In the genomic region with DNA sequence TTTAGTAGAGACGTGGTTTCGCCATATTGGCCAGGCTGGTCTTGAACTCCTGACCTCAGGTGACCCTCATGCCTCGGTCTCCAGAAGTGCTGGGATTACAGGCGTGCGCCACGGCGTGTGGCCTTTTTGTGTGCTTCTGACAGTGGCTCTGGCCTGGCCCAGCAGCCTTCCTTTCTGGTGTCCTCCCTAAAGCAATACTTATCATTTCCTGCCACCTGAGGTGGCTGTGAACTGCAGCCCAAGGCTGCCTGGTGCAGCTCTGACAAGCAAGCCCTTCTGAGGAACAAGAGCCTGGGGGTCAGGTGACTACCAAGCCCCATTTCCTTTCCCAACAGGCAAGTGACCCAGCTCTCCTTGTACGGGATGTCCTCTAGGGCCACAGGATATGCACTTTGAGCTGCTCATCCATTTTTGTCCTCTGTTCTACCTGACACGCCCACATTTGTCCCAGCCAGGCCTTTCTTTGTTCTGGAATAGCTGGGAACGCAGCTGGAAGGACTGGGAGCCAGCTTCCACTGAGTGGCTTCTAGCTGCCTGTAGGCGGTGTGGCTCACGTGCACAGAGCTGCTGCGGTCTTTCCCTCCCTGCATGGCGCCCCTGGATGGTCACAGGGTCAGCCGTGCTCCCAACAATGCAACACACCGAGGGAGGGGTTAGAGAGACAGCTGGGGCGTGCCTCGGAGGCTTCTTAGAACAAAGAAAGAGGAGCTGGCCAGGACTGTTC, we compare ENCODE assay signal across 11 cellular contexts. TPM values are rescaled to one million over a fixed set of nuclear protein-coding genes. Genes with fewer than 3 reads are reported as not detected.
A peak's percentile ranks its signal among the peaks of the same experiment; 100 is the strongest.
DNase-seq lines count a peak whose midpoint lies in the region; ATAC-seq and TF ChIP-seq lines count a peak whose summit lies in the region.
"Had no signal": no experiment of that assay in that cellular context is flagged by ENCODE, and none has a peak within 500 bp of the region (broad histone marks: within the 10 kb centered on the region; RNA-seq: fewer than 3 reads in every experiment).

No MANE protein-coding gene starts in this region.

- peak overlapping the region; percentile 94 for H3K27ac ChIP-seq in endodermal cell (ENCODE audit: low read depth, low read length)
- H3K27ac ChIP-seq in lung (ENCODE audit: low read depth in 1 of 2, low read length in 1 of 2): peak overlapping the region; percentile 54 to 88

- no peak overlapping the region for H3K4me3 Mint-ChIP-seq in endodermal cell
- H3K4me3 Mint-ChIP-seq in activated CD4-positive, alpha-beta T cell treated with anti-CD3 and anti-CD28 coated beads, Interleukin-2, amount 10 ng/mL, durations not matched to agents 24 days and 14 days: no peak overlapping the region

- no peaks in the 10 kb centered on the region for H3K36me3 Mint-ChIP-seq in endodermal cell (ENCODE audit: low read depth)
- peaks cover 2% of the 10 kb centered on the region for H3K36me3 Mint-ChIP-seq in activated CD4-positive, alpha-beta T cell treated with anti-CD3 and anti-CD28 coated beads, Interleukin-2, amount 10 ng/mL, durations not matched to agents 24 days and 14 days (ENCODE audit: low read depth)

- TF ChIP-seq CTCF in endodermal cell (conservative IDR thresholded peaks at IDR 0.05) (peak; percentile 21), lung (IDR thresholded peaks at IDR 0.05; ENCODE audit: control extremely low read depth, extremely low read depth) (no peak)

- peaks cover 5% of the 10 kb centered on the region for H3K4me1 ChIP-seq in endodermal cell (ENCODE audit: control insufficient read depth, insufficient read depth, low read length)
- peaks cover 3 to 5% of the 10 kb centered on the region in 2 donors for H3K4me1 ChIP-seq in lung (ENCODE audit: control insufficient read depth in 2 of 2, insufficient read depth in 2 of 2, low read length in 2 of 2)

- H3K9me3 Mint-ChIP-seq in endodermal cell: no peaks in the 10 kb centered on the region
- no peaks in the 10 kb centered on the region for H3K9me3 Mint-ChIP-seq in activated CD4-positive, alpha-beta T cell treated with anti-CD3 and anti-CD28 coated beads, Interleukin-2, amount 10 ng/mL, durations not matched to agents 24 days and 14 days
- H3K9me3 Mint-ChIP-seq: CD8-positive, alpha-beta memory T cell had no signal

- H3K27ac Mint-ChIP-seq in endodermal cell: peak overlapping the region; percentile 74
- no peak overlapping the region for H3K27ac Mint-ChIP-seq in activated CD4-positive, alpha-beta T cell treated with anti-CD3 and anti-CD28 coated beads, Interleukin-2, amount 10 ng/mL, durations not matched to agents 24 days and 14 days

- H3K9ac ChIP-seq in endodermal cell (ENCODE audit: extremely low read depth, low read length, poor library complexity, severe bottlenecking): no peak overlapping the region

- H3K27me3 ChIP-seq in endodermal cell (ENCODE audit: control insufficient read depth, insufficient read depth, low read length, poor library complexity, severe bottlenecking) (no peaks in the 10 kb centered on the region), lung (ENCODE audit: control insufficient read depth, insufficient read depth) (no peaks in the 10 kb centered on the region)

- H3K9me3 ChIP-seq in endodermal cell (ENCODE audit: control insufficient read depth, low read length) (no peaks in the 10 kb centered on the region), lung (ENCODE audit: control insufficient read depth in 2 of 2, insufficient read depth in 1 of 2, low read length in 1 of 2) (no peaks in the 10 kb centered on the region)

- intact Hi-C loops in activated CD4-positive, alpha-beta T cell treated with anti-CD3 and anti-CD28 coated beads, Interleukin-2, amount 10 ng/mL, durations not matched to agents 24 days and 14 days (cut with micrococcal nuclease): no loop called here

- DNase-seq in AG20443 (ENCODE audit: low spot score) (peak; percentile 44), NCI-H146 treated with DMSO at 0.1 percent for 48 hours (lab: John Stamatoyannopoulos, UW; ENCODE audit: unreplicated experiment) (peak; percentile 46), endodermal cell (peak; percentile 70), lung (ENCODE audit: low spot score) (no peak), NCI-H1105 (lab: John Stamatoyannopoulos, UW) (no peak), kidney glomerular epithelial cell (lab: John Stamatoyannopoulos, UW) (no peak)
- no peak for DNase-seq in activated CD4-positive, alpha-beta T cell treated with anti-CD3 and anti-CD28 coated beads, Interleukin-2, amount 10 ng/mL, durations not matched to agents 24 days and 14 days
- DNase-seq: CD8-positive, alpha-beta memory T cell; HCEC 1CT; PC-3 had no signal

- peak; percentile 4 for ATAC-seq in lung (ENCODE audit: insufficient read depth, low FRiP score)
- ATAC-seq in HG02763 (IDR thresholded peaks at IDR 0.05; ENCODE audit: unreplicated experiment): no peak
- ATAC-seq: PC-3 had no signal

- H3K4me3 ChIP-seq in endodermal cell (ENCODE audit: low read length): no peak overlapping the region
- H3K4me3 ChIP-seq in lung: no peak overlapping the region

- H3K36me3 ChIP-seq in endodermal cell (ENCODE audit: control insufficient read depth, insufficient read depth, low read length) (no peaks in the 10 kb centered on the region), lung (ENCODE audit: control insufficient read depth in 2 of 2, insufficient read depth in 2 of 2, low read length in 2 of 2) (peaks cover 0 to 8% of the 10 kb centered on the region in 2 donors)

- peaks cover 5% of the 10 kb centered on the region for H3K4me1 Mint-ChIP-seq in endodermal cell
- H3K4me1 Mint-ChIP-seq in activated CD4-positive, alpha-beta T cell treated with anti-CD3 and anti-CD28 coated beads, Interleukin-2, amount 10 ng/mL, durations not matched to agents 24 days and 14 days: peaks cover 1% of the 10 kb centered on the region

- 77 to 83% methylated on average over 17 to 18 of the region's 18 CpGs for WGBS in endodermal cell (ENCODE audit: insufficient coverage in 1 of 2, insufficient read length in 1 of 2), 2 experiments
- WGBS in lung, 2 donors: 67 to 69% methylated on average over 18 of the region's 18 CpGs

- H3K27me3 Mint-ChIP-seq in endodermal cell (ENCODE audit: insufficient read depth): no peaks in the 10 kb centered on the region
- peaks cover 6% of the 10 kb centered on the region for H3K27me3 Mint-ChIP-seq in activated CD4-positive, alpha-beta T cell treated with anti-CD3 and anti-CD28 coated beads, Interleukin-2, amount 10 ng/mL, durations not matched to agents 24 days and 14 days
- H3K27me3 Mint-ChIP-seq: CD8-positive, alpha-beta memory T cell had no signal

RNA-seq across cellular contexts. Expression of a gene that starts 12.3 kb away (rescaled TPM):
- total RNA-seq in endodermal cell (10 to 100 TPM; 20.1 to 24.4 TPM), lung (10 to 100 TPM; 37.4 to 37.6 TPM)
- 22.8 TPM for polyA plus RNA-seq in endodermal cell (2013, experiment 1 of 2)
- polyA plus RNA-seq in endodermal cell (2013, experiment 2 of 2): 19.1 TPM
- 100 to 1,000 TPM in 1 of 2 donors, 10 to 100 TPM in 1; 13.1 to 179 TPM for polyA plus RNA-seq in lung
- total RNA-seq in activated CD4-positive, alpha-beta T cell treated with anti-CD3 and anti-CD28 coated beads, Interleukin-2, amount 10 ng/mL, durations not matched to agents 24 days and 14 days: 17.8 and 18.0 TPM in 2 replicates

Comparison
In these comparisons a context has a peak if more than half of its experiments do, and no peak if none do; other contexts are left out.
1. DNase-seq: peak in AG20443 (single experiment), NCI-H146 treated with DMSO at 0.1 percent for 48 hours (single experiment) and endodermal cell (single experiment); none in lung (single experiment), activated CD4-positive, alpha-beta T cell treated with anti-CD3 and anti-CD28 coated beads, Interleukin-2, amount 10 ng/mL, durations not matched to agents 24 days and 14 days (single experiment), NCI-H1105 (single experiment) and kidney glomerular epithelial cell (single experiment).